Comparison of ENCODE assay signal across 20 cellular contexts in genomic region chr5:149412783-149413476, GRCh38. TPM values are rescaled to one million over a fixed set of nuclear protein-coding genes. Genes with fewer than 3 reads are reported as not detected.
DNase-seq lines count a peak whose midpoint lies in the region; ATAC-seq, FAIRE-seq and TF ChIP-seq lines count a peak whose summit lies in the region.
"Had no signal": no experiment of that assay in that cellular context is flagged by ENCODE, and none has a peak within 500 bp of the region (broad histone marks: within the 10 kb centered on the region; RNA-seq: fewer than 3 reads in every experiment).

No MANE protein-coding gene starts in this region.

- intact Hi-C loops in psoas muscle (cut with DNase I) = no loop called here

- H3K4me3 Mint-ChIP-seq in brain = no peak overlapping the region
- H3K4me3 Mint-ChIP-seq: activated CD4-positive, alpha-beta T cell treated with anti-CD3 and anti-CD28 coated beads, Interleukin-2, amount 10 ng/mL, durations not matched to agents 24 days and 14 days; activated T-helper 1 cell treated with anti-CD3 and anti-CD28 coated beads, Interleukin-12 subunit alpha, Interleukin-12 subunit beta, Interleukin-2, Interleukin-4 antibody, amounts not matched to agents 30 ng/mL and 10 ng/mL and 1 ng/mL, durations not matched to agents 14 hours and 24 hours and 36 hours had no signal

- H3K27me3 Mint-ChIP-seq in brain = peaks cover 9% of the 10 kb centered on the region
- H3K27me3 Mint-ChIP-seq: activated CD4-positive, alpha-beta T cell treated with anti-CD3 and anti-CD28 coated beads, Interleukin-2, amount 10 ng/mL, durations not matched to agents 24 days and 14 days had no signal

- peaks cover 21% of the 10 kb centered on the region for H3K4me1 ChIP-seq in A549
- H3K4me1 ChIP-seq in psoas muscle = no peaks in the 10 kb centered on the region

- H3K27ac ChIP-seq in A549 (peak overlapping the region; percentile 13 to 34; a peak in 3 of 6 replicates), psoas muscle (peak overlapping the region; percentile 38), RWPE1 (no peak overlapping the region)

- no peaks in the 10 kb centered on the region for H3K9me3 Mint-ChIP-seq in brain
- H3K9me3 Mint-ChIP-seq: activated CD4-positive, alpha-beta T cell treated with anti-CD3 and anti-CD28 coated beads, Interleukin-2, amount 10 ng/mL, durations not matched to agents 24 days and 14 days; activated T-helper 1 cell treated with anti-CD3 and anti-CD28 coated beads, Interleukin-12 subunit alpha, Interleukin-12 subunit beta, Interleukin-2, Interleukin-4 antibody, amounts not matched to agents 30 ng/mL and 10 ng/mL and 1 ng/mL, durations not matched to agents 14 hours and 24 hours and 36 hours had no signal

- no peak for FAIRE-seq in A549 (lab: Jason Lieb, UNC)
- no peak for FAIRE-seq in GM12891 (lab: Jason Lieb, UNC)
- FAIRE-seq: A204.1, D721Med had no signal

- no peaks in the 10 kb centered on the region for H3K36me3 ChIP-seq in psoas muscle (ENCODE audit: insufficient read depth in 1 of 2, low read depth in 1 of 2)

- TF ChIP-seq CTCF in A549 (IDR thresholded peaks at IDR 0.05) (no peak), brain (conservative IDR thresholded peaks at IDR 0.05) (no peak), psoas muscle (IDR thresholded peaks at IDR 0.05) (no peak), RWPE1 (conservative IDR thresholded peaks at IDR 0.05; ENCODE audit: low read depth) (no peak)

- no peak overlapping the region for H3K4me2 ChIP-seq in A549

- POLR2A ChIA-PET in A549 (lab: Yijun Ruan, JAX) (interaction anchor here (1.3 kb wide), 1 partner anchor 8 kb away, joined by 4 read pairs; no protein-coding TSS in a partner anchor), RWPE1 (lab: Yijun Ruan, JAX; ENCODE audit: low non-redundant PET) (no interaction called here)

- H3K36me3 Mint-ChIP-seq in brain = no peaks in the 10 kb centered on the region

- WGBS in A549 (ENCODE audit: missing lambda C conversion rate) = 97% methylated on average over 8 of the region's 8 CpGs
- 72 to 75% (median 72%) methylated on average over 8 of the region's 8 CpGs for WGBS in psoas muscle, 3 donors

- TF ChIP-seq EP300 in A549 (IDR thresholded peaks at IDR 0.05) = no peak

- no peak for TF ChIP-seq RAD21 in A549 (conservative IDR thresholded peaks at IDR 0.05 in 1 of 2, IDR thresholded peaks at IDR 0.05 in 1 of 2)

- peaks cover 24% of the 10 kb centered on the region for H3K4me1 Mint-ChIP-seq in brain
- H3K4me1 Mint-ChIP-seq: activated CD4-positive, alpha-beta T cell treated with anti-CD3 and anti-CD28 coated beads, Interleukin-2, amount 10 ng/mL, durations not matched to agents 24 days and 14 days had no signal

- ATAC-seq in A549 = no peak
- ATAC-seq in psoas muscle = peak in 1 of 4 donors; percentile 48

- H3K9me3 ChIP-seq in A549 (no peaks in the 10 kb centered on the region), psoas muscle (no peaks in the 10 kb centered on the region)

- H3K4me3 ChIP-seq in A549 = no peak overlapping the region
- peak overlapping the region; percentile 59 for H3K4me3 ChIP-seq in psoas muscle

- DNase-seq in A549 (ENCODE audit: low read depth in 1 of 2, low spot score in 1 of 2) (no peak), hepatic stellate cell (ENCODE audit: low spot score) (peak; percentile 33), psoas muscle (peak in 1 of 2 donors; percentile 36), RWPE1 (ENCODE audit: low spot score) (no peak), GM12891 (ENCODE audit: insufficient read length, low spot score) (no peak), NCI-H1417 (lab: John Stamatoyannopoulos, UW) (no peak), NCI-H2171 treated with DMSO at 0.1 percent for 48 hours (lab: John Stamatoyannopoulos, UW) (no peak)
- DNase-seq: activated CD4-positive, alpha-beta T cell treated with anti-CD3 and anti-CD28 coated beads, Interleukin-2, amount 10 ng/mL, durations not matched to agents 24 days and 14 days; mammary epithelial cell; MV-4-11; NCI-H345; T-helper 1 cell had no signal

- CTCF ChIA-PET in A549 (lab: Yijun Ruan, JAX) = interaction anchor here (0.6 to 52.1 kb wide), 11 partner anchors 10 to 206 kb away, joined by 3 to 1709 read pairs (median 5); partner anchors contain the start of genes IL17B and PCYOX1L
- CTCF ChIA-PET in RWPE1 (lab: Yijun Ruan, JAX) = interaction anchor here (0.8 to 2.0 kb wide), 3 partner anchors 8 to 152 kb away, joined by 3 to 9 read pairs (median 4); no protein-coding TSS in a partner anchor

- TF ChIP-seq POLR2A in A549 (IDR thresholded peaks at IDR 0.05; ENCODE audit: low read length) (no peak), GM12891 (IDR thresholded peaks at IDR 0.05; ENCODE audit: low read depth, low read length) (no peak)

- peak overlapping the region in 3 of 5 experiments; percentile 12 to 36 (median 36) for H3K27ac Mint-ChIP-seq in brain
- H3K27ac Mint-ChIP-seq: activated CD4-positive, alpha-beta T cell treated with anti-CD3 and anti-CD28 coated beads, Interleukin-2, amount 10 ng/mL, durations not matched to agents 24 days and 14 days; activated T-helper 1 cell treated with anti-CD3 and anti-CD28 coated beads, Interleukin-12 subunit alpha, Interleukin-12 subunit beta, Interleukin-2, Interleukin-4 antibody, amounts not matched to agents 30 ng/mL and 10 ng/mL and 1 ng/mL, durations not matched to agents 14 hours and 24 hours and 36 hours had no signal

- H3K27me3 ChIP-seq in psoas muscle (ENCODE audit: insufficient read depth in 3 of 3, low read length in 2 of 3) = no peaks in the 10 kb centered on the region

TF ChIP-seq in A549, 52 proteins besides CTCF, POLR2A, EP300 and RAD21:
- TF ChIP-seq EHF (CRISPR knock-in tag; IDR thresholded peaks at IDR 0.05) = no peak
- TF ChIP-seq CHD4 (IDR thresholded peaks at IDR 0.05; ENCODE audit: borderline replicate concordance) = no peak
- no peak for TF ChIP-seq HOXA7 (CRISPR knock-in tag; IDR thresholded peaks at IDR 0.05)
- no peak for TF ChIP-seq FOSB (CRISPR knock-in tag; IDR thresholded peaks at IDR 0.05)
- no peak for TF ChIP-seq JUN (IDR thresholded peaks at IDR 0.05)
- no peak for TF ChIP-seq NPAS2 (CRISPR knock-in tag; IDR thresholded peaks at IDR 0.05; ENCODE audit: borderline replicate concordance)

TF ChIP-seq in GM12891, 5 proteins besides CTCF, POLR2A, EP300 and RAD21:
- TF ChIP-seq PAX5 (IDR thresholded peaks at IDR 0.05; ENCODE audit: insufficient read depth, low read length, severe bottlenecking) (no peak), POLR2AphosphoS5 (IDR thresholded peaks at IDR 0.05; ENCODE audit: low read depth, low read length) (no peak), SPI1 (IDR thresholded peaks at IDR 0.05; ENCODE audit: low read depth, low read length) (no peak), TAF1 (IDR thresholded peaks at IDR 0.05; ENCODE audit: low read depth, low read length) (no peak), POU2F2 (IDR thresholded peaks at IDR 0.05; ENCODE audit: low read depth, low read length) (no peak)
TF ChIP-seq in GM12891: peak in this region for 0.

RNA-seq across cellular contexts. Expression of gene IL17B, which starts 33.8 kb away (rescaled TPM):
- polyA plus RNA-seq in A549 (2011; rRNA removed) (0.23 and 0.30 TPM in 2 replicates), A549 (2017; fragmentation: RNase III; extraction: RNeasy Plus Mini Kit Qiagen cat#74134 plus additional on column Dnase treatment) (not detected in 3 replicates), brain (ENCODE audit: insufficient read depth, low read depth, low replicate concordance) (not detected), psoas muscle (under 1 TPM in 2 of 3 donors, not detected in 1; 0.08 to 0.42 TPM)
- polyA plus RNA-seq in A549 (2012; cell fraction: cytosol; rRNA removed) = 0.33 and 0.34 TPM in 2 replicates
- 0.28 and 0.49 TPM in 2 replicates for polyA plus RNA-seq in A549 (2012; cell fraction: nucleus; rRNA removed)
- not detected in 2 replicates for polyA minus RNA-seq in A549 (2011; rRNA and poly(A)+ RNA removed)
- total RNA-seq in psoas muscle = under 1 TPM in 1 of 4 donors, not detected in 3; 0.58 TPM
- not detected for polyA plus RNA-seq in GM12891 (2012; ENCODE audit: low read depth, missing spikeins)
- total RNA-seq: activated CD4-positive, alpha-beta T cell treated with anti-CD3 and anti-CD28 coated beads, Interleukin-2, amount 10 ng/mL, durations not matched to agents 24 days and 14 days; activated T-helper 1 cell treated with anti-CD3 and anti-CD28 coated beads, Interleukin-12 subunit alpha, Interleukin-12 subunit beta, Interleukin-2, Interleukin-4 antibody, amounts not matched to agents 30 ng/mL and 10 ng/mL and 1 ng/mL, durations not matched to agents 14 hours and 24 hours and 36 hours; HT1080; OCI-LY7; renal cortical epithelial cell; subcutaneous adipose tissue had no signal
- polyA plus RNA-seq: mammary epithelial cell had no signal

RNA-seq across cellular contexts. Expression of gene PCYOX1L, which starts 55.1 kb away (rescaled TPM):
- polyA plus RNA-seq in A549 (2011; rRNA removed) (6.7 and 7.0 TPM in 2 replicates), A549 (2017; fragmentation: RNase III; extraction: RNeasy Plus Mini Kit Qiagen cat#74134 plus additional on column Dnase treatment) (1.8 to 2.2 TPM (median 2.1 TPM) in 3 replicates), brain (ENCODE audit: insufficient read depth, low read depth, low replicate concordance) (11.6 TPM), psoas muscle (1 to 10 TPM in 1 of 3 donors, under 1 TPM in 2; 0.28 to 1.1 (median 0.70) TPM)
- 4.3 and 5.1 TPM in 2 replicates for polyA plus RNA-seq in A549 (2012; cell fraction: cytosol; rRNA removed)
- 9.9 and 10.8 TPM in 2 replicates for polyA plus RNA-seq in A549 (2012; cell fraction: nucleus; rRNA removed)
- 4.6 and 5.8 TPM in 2 replicates for polyA minus RNA-seq in A549 (2011; rRNA and poly(A)+ RNA removed)
- 1 to 10 TPM in 1 of 4 donors, under 1 TPM in 3; 0.65 to 2.7 (median 0.84) TPM for total RNA-seq in psoas muscle
- 8.9 TPM for polyA plus RNA-seq in GM12891 (2012; ENCODE audit: low read depth, missing spikeins)
